ENCODE assay signal across 23 cellular contexts in the genomic region with DNA sequence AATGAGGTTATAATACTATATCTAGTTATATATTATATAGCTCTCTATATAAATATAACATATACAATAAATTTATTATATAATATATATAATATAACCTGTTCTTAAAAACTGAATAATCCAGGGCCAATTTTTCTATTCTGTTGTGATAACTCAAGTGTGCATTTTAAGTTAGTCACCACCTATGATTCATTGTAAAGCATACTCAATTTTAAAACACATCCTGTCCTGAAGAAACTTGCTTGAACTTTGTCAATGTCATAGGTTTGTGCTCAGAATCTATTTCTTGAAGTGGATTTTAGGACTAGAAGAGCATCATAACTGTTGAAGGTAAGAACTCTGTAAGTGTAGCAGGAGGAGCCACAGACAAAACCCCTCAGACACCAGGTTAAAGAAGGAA.
DNase-seq lines count a peak whose midpoint lies in the region; ATAC-seq and TF ChIP-seq lines count a peak whose summit lies in the region.
"Had no signal": no experiment of that assay in that cellular context is flagged by ENCODE, and none has a peak within 500 bp of the region (broad histone marks: within the 10 kb centered on the region; RNA-seq: fewer than 3 reads in every experiment).

No MANE protein-coding gene starts in this region.

- TF ChIP-seq CTCF in Calu3 (IDR thresholded peaks at IDR 0.05; ENCODE audit: unreplicated experiment): no peak
- TF ChIP-seq CTCF in epithelial cell of esophagus (IDR thresholded peaks at IDR 0.05; ENCODE audit: insufficient read depth, low read depth, low read length, missing control alignments): no peak
- no peak for TF ChIP-seq CTCF in mucosa of descending colon (IDR thresholded peaks at IDR 0.05)
- no peak for TF ChIP-seq CTCF in MCF 10A (IDR thresholded peaks at IDR 0.05; ENCODE audit: unreplicated experiment)

- no peaks in the 10 kb centered on the region for H3K4me1 ChIP-seq in mucosa of descending colon (ENCODE audit: low read depth)
- H3K4me1 ChIP-seq: HAP-1, SJCRH30 had no signal

- H3K27me3 ChIP-seq in H7 (ENCODE audit: control insufficient read depth, insufficient read depth, low read length): no peaks in the 10 kb centered on the region
- H3K27me3 ChIP-seq: SJCRH30 had no signal

- BruUV-seq in Calu3 (replicated peaks; lab: Mats Ljungman, UMichigan): no TSS peak
- BruUV-seq in MCF 10A (replicated peaks; lab: Mats Ljungman, UMichigan): no TSS peak

- H3K9me3 ChIP-seq in mucosa of descending colon: no peaks in the 10 kb centered on the region
- H3K9me3 ChIP-seq: HAP-1, SJCRH30 had no signal

- H3K36me3 Mint-ChIP-seq in Calu3 (ENCODE audit: insufficient read depth, unreplicated experiment) (peaks cover 12% of the 10 kb centered on the region), MCF 10A (ENCODE audit: insufficient read depth, unreplicated experiment) (no peaks in the 10 kb centered on the region)
- H3K36me3 Mint-ChIP-seq: CD8-positive, alpha-beta memory T cell had no signal

- H3K27me3 Mint-ChIP-seq in Calu3 (ENCODE audit: unreplicated experiment): no peaks in the 10 kb centered on the region
- H3K27me3 Mint-ChIP-seq in MCF 10A (ENCODE audit: insufficient read depth, unreplicated experiment): no peaks in the 10 kb centered on the region
- H3K27me3 Mint-ChIP-seq: CD8-positive, alpha-beta memory T cell had no signal

- peaks cover 37% of the 10 kb centered on the region for H3K4me1 Mint-ChIP-seq in Calu3 (ENCODE audit: low read depth, unreplicated experiment)
- H3K4me1 Mint-ChIP-seq in MCF 10A (ENCODE audit: insufficient read depth, unreplicated experiment): peaks cover 5% of the 10 kb centered on the region
- H3K4me1 Mint-ChIP-seq: CD8-positive, alpha-beta memory T cell had no signal

- H3K27ac Mint-ChIP-seq in Calu3 (ENCODE audit: unreplicated experiment): peak overlapping the region; percentile 97
- no peak overlapping the region for H3K27ac Mint-ChIP-seq in MCF 10A (ENCODE audit: low read depth, unreplicated experiment)
- H3K27ac Mint-ChIP-seq: CD8-positive, alpha-beta memory T cell had no signal

- peaks cover 8% of the 10 kb centered on the region for H3K9me3 Mint-ChIP-seq in Calu3 (ENCODE audit: low read depth, unreplicated experiment)
- peaks cover 5% of the 10 kb centered on the region for H3K9me3 Mint-ChIP-seq in MCF 10A (ENCODE audit: unreplicated experiment)

- CTCF ChIA-PET in Calu3 (lab: Charles Lee) (interaction anchor here (0.5 to 1.9 kb wide), 3 partner anchors 15 to 304 kb away, joined by 3 to 7 read pairs (median 4); no protein-coding TSS in a partner anchor), MCF 10A (lab: Yijun Ruan, JAX) (interaction anchor here (0.6 kb wide), 1 partner anchor 756 kb away, joined by 3 read pairs; no protein-coding TSS in a partner anchor)

- POLR2A ChIA-PET in MCF 10A (lab: Yijun Ruan, JAX): no interaction called here

- peak; percentile 28 for ATAC-seq in mucosa of descending colon
- ATAC-seq: Panc1 had no signal

- intact Hi-C loops in Calu3 (cut with micrococcal nuclease; ENCODE audit: unreplicated experiment): loop anchor here (1.0 to 10.0 kb wide), 7 partner anchors 104 to 984 kb away; no protein-coding TSS in a partner anchor
- intact Hi-C loops in mucosa of descending colon (cut with DNase I, micrococcal nuclease): no loop called here
- intact Hi-C loops in MCF 10A (cut with micrococcal nuclease): loop anchor here (5.0 to 10.0 kb wide), 5 partner anchors 244 to 1896 kb away; no protein-coding TSS in a partner anchor

- H3K4me3 Mint-ChIP-seq in Calu3 (ENCODE audit: low read depth, unreplicated experiment) (peak overlapping the region; percentile 65), MCF 10A (ENCODE audit: unreplicated experiment) (no peak overlapping the region)
- H3K4me3 Mint-ChIP-seq: CD8-positive, alpha-beta memory T cell had no signal

- H3K4me3 ChIP-seq in epithelial cell of esophagus (ENCODE audit: low read length): no peak overlapping the region
- H3K4me3 ChIP-seq in mucosa of descending colon: no peak overlapping the region
- no peak overlapping the region for H3K4me3 ChIP-seq in H7 (ENCODE audit: insufficient read depth, low read depth, low read length)
- H3K4me3 ChIP-seq: GM12878, GM23248, HAP-1, SJCRH30 had no signal

- DNase-seq in Calu3 (no peak), OCI-M1 (lab: John Stamatoyannopoulos, UW) (peak; percentile 42), epithelial cell of esophagus (ENCODE audit: low read depth) (peak; percentile 4), mucosa of descending colon (no peak), H7 (no peak), SW 1271 (lab: John Stamatoyannopoulos, UW) (no peak), DMS 273 (lab: John Stamatoyannopoulos, UW; ENCODE audit: unreplicated experiment) (no peak), MCF 10A (ENCODE audit: unreplicated experiment) (no peak)
- DNase-seq: AML-193; CD8-positive, alpha-beta memory T cell; DND-41; GM23248; Karpas-422; NCI-H1417 treated with DMSO at 0.1 percent for 48 hours; NCI-H187; NCI-H2227 treated with DMSO at 0.1 percent for 48 hours; NCI-H510A; NCI-H748 treated with DMSO at 0.1 percent for 48 hours; SJCRH30; T-helper 1 cell had no signal

- H3K36me3 ChIP-seq in mucosa of descending colon (ENCODE audit: low read depth): no peaks in the 10 kb centered on the region
- H3K36me3 ChIP-seq in H7 (replicated peaks; ENCODE audit: control insufficient read depth, insufficient read depth, low read length): no peaks in the 10 kb centered on the region
- H3K36me3 ChIP-seq: HAP-1, SJCRH30 had no signal

Comparison
In these comparisons a context has a peak if more than half of its experiments do, and no peak if none do; other contexts are left out.
1. DNase-seq: peak in OCI-M1 (single experiment) and epithelial cell of esophagus (single experiment); none in Calu3 (single experiment), mucosa of descending colon (0 of 3), H7 (single experiment), SW 1271 (0 of 2), DMS 273 (single experiment) and MCF 10A (single experiment).
2. intact Hi-C loops: an anchor here in Calu3 (1.0 to 10.0 kb wide) and MCF 10A (5.0 to 10.0 kb wide); none called in mucosa of descending colon.